ENCODE assay signal across 15 cellular contexts in the genomic region with DNA sequence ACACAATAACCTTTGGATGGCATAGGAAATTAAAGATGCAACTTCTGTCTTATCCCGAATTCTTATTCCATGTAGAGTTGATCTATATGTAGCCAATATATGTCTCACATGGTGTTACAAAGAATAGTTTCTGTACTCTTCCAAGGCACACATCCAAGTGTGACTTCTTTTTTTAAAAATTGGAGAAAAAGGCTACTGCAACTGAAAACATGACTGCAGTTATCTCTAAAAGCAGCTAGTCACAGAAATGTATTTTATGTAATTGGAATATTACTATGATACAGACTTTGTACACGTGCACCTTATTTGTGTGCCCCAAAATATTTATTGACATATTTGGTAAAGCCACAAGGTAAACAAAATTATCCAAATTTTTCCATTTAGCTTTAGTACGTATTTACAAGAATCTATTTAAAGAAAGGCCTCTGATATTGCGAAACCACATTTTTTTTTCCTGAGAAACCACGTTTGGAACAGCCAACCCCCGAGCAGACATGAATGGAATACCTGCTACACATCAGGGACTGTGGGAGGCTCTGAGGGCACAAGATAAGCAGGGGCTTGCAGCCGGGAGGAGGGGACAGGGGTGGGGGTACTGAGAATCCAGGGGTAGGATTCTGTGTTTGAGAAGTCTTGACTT.
DNase-seq lines count a peak whose midpoint lies in the region; TF ChIP-seq lines count a peak whose summit lies in the region.
"Had no signal": no experiment of that assay in that cellular context is flagged by ENCODE, and none has a peak within 500 bp of the region (broad histone marks: within the 10 kb centered on the region; RNA-seq: fewer than 3 reads in every experiment).

No MANE protein-coding gene starts in this region.

- no peak for TF ChIP-seq POLR2A in Peyer's patch (IDR thresholded peaks at IDR 0.05)

- DNase-seq in GM04504 (ENCODE audit: low read depth) = peak; percentile 65
- peak in 1 of 2 donors; percentile 71 for DNase-seq in ascending aorta (ENCODE audit: low spot score in 2 of 2)
- DNase-seq in foreskin fibroblast = peak; percentile 21 to 68
- no peak for DNase-seq in tibial artery
- no peak for DNase-seq in NCI-H1092 treated with DMSO at 0.1 percent for 48 hours (lab: John Stamatoyannopoulos, UW)
- DNase-seq in HT-29 (ENCODE audit: low spot score) = no peak
- no peak for DNase-seq in Peyer's patch
- DNase-seq: activated naive CD4-positive, alpha-beta T cell treated with anti-CD3 and anti-CD28 coated beads, Interleukin-2, amount 50 U/mL, for 16 hours; dermis blood vessel endothelial cell; left colon; NCI-H2081 treated with DMSO at 0.1 percent for 48 hours; nephron progenitor cell; SK-N-SH had no signal

- H3K27ac ChIP-seq in ascending aorta (peak overlapping the region; percentile 63 to 70), tibial artery (peak overlapping the region; percentile 15 to 60), Peyer's patch (no peak overlapping the region)
- H3K27ac ChIP-seq: KMS-11, skin epidermis had no signal

- peaks cover 2 to 29% of the 10 kb centered on the region in 2 donors for H3K4me1 ChIP-seq in ascending aorta
- H3K4me1 ChIP-seq in tibial artery = peaks cover 0 to 59% (median 5%) of the 10 kb centered on the region in 4 donors
- H3K4me1 ChIP-seq in Peyer's patch = no peaks in the 10 kb centered on the region

- no peak for TF ChIP-seq CTCF in ascending aorta (IDR thresholded peaks at IDR 0.05)
- TF ChIP-seq CTCF in foreskin fibroblast (IDR thresholded peaks at IDR 0.05; ENCODE audit: low read depth, low read length) = no peak
- no peak for TF ChIP-seq CTCF in tibial artery (IDR thresholded peaks at IDR 0.05)
- TF ChIP-seq CTCF in Peyer's patch (IDR thresholded peaks at IDR 0.05) = no peak

- H3K4me3 ChIP-seq in ascending aorta (no peak overlapping the region), foreskin fibroblast (ENCODE audit: low read depth in 1 of 2, low read length in 2 of 2) (no peak overlapping the region), tibial artery (no peak overlapping the region), Peyer's patch (no peak overlapping the region)
- H3K4me3 ChIP-seq: skin epidermis had no signal

- intact Hi-C loops in ascending aorta (cut with DNase I) = loop anchor here (5.0 kb wide), 3 partner anchors 44 to 146 kb away; partner anchors contain the start of gene PDE8B
- intact Hi-C loops in tibial artery (cut with DNase I; ENCODE audit: low total_unique reads) = no loop called here

- no peaks in the 10 kb centered on the region for H3K27me3 ChIP-seq in ascending aorta
- no peaks in the 10 kb centered on the region for H3K27me3 ChIP-seq in tibial artery
- H3K27me3 ChIP-seq in Peyer's patch = no peaks in the 10 kb centered on the region

- H3K36me3 ChIP-seq in ascending aorta = no peaks in the 10 kb centered on the region
- H3K36me3 ChIP-seq in tibial artery = no peaks in the 10 kb centered on the region
- H3K36me3 ChIP-seq in Peyer's patch = no peaks in the 10 kb centered on the region

- no peaks in the 10 kb centered on the region for H3K9me3 ChIP-seq in ascending aorta
- no peaks in the 10 kb centered on the region for H3K9me3 ChIP-seq in tibial artery
- H3K9me3 ChIP-seq in Peyer's patch = no peaks in the 10 kb centered on the region
- H3K9me3 ChIP-seq: SK-N-SH had no signal

Comparison
In these comparisons a context has a peak if more than half of its experiments do, and no peak if none do; other contexts are left out.
1. DNase-seq: peak in GM04504 (single experiment) and foreskin fibroblast (2 of 2); none in tibial artery (0 of 2), NCI-H1092 treated with DMSO at 0.1 percent for 48 hours (single experiment), HT-29 (single experiment) and Peyer's patch (0 of 3).
2. H3K27ac ChIP-seq: peak in ascending aorta (2 of 2) and tibial artery (2 of 2); none in Peyer's patch (0 of 4).